Comparison of ENCODE assay signal across 8 cellular contexts in the genomic region with DNA sequence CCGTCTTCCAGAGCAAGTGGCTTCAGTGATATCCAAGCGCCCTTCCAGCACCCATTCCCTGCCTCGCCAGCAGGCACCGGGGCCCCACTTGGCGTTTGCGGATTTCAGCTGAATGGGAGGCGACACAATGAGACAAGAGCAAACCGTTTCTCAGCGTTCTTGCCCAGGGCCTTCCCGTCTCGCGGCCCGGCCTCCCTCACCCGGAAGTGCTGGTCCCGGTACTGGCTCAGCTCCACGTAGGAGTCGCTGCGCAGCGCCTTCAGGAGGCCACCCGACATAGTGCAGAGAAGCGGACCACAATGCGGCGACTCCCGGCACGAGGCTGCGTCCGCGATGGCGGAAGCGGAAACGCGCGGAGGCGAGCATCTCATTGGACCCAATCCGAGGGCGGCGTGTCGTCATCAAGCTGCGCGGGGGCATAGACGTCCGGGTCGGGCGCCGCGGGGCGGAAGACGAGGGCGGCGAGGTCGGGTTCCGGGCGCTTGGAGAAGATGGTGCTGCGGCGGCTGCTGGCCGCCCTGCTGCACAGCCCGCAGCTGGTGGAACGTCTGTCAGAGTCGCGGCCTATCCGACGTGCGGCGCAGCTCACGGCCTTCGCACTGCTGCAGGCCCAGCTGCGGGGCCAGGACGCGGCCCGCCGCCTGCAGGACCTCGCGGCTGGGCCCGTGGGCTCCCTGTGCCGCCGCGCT. TPM values are rescaled to one million over a fixed set of nuclear protein-coding genes. Genes with fewer than 3 reads are reported as not detected.
DNase-seq lines count a peak whose midpoint lies in the region; ATAC-seq and TF ChIP-seq lines count a peak whose summit lies in the region.

A gene (minus strand): TSS at position 303 of the 689 bp plus-strand sequence. CDS start 25 bp downstream, at position 278.

- under 1% methylated on average over 77 of the region's 77 CpGs for WGBS in thymus

- peaks cover 7% of the 10 kb centered on the region for H3K36me3 Mint-ChIP-seq in activated naive CD8-positive, alpha-beta T cell
- H3K36me3 Mint-ChIP-seq in glutamatergic neuron (ENCODE audit: unreplicated experiment) = no peaks in the 10 kb centered on the region
- H3K36me3 Mint-ChIP-seq in osteocyte (ENCODE audit: unreplicated experiment) = peaks cover 21% of the 10 kb centered on the region

- no peaks in the 10 kb centered on the region for H3K9me3 Mint-ChIP-seq in activated naive CD8-positive, alpha-beta T cell (ENCODE audit: low read depth)
- H3K9me3 Mint-ChIP-seq in glutamatergic neuron (ENCODE audit: unreplicated experiment) (peaks cover 25% of the 10 kb centered on the region), osteocyte (ENCODE audit: unreplicated experiment) (no peaks in the 10 kb centered on the region)

- ATAC-seq in HG02623 (IDR thresholded peaks at IDR 0.05; ENCODE audit: unreplicated experiment) = peak; percentile 86

- peak within 1 kb of the TSS; percentile 97 for H3K27ac ChIP-seq in thymus (ENCODE audit: low read depth)

- H3K36me3 ChIP-seq in thymus (ENCODE audit: control insufficient read depth, insufficient read depth) = peaks cover 14% of the 10 kb centered on the region

- no peaks in the 10 kb centered on the region for H3K27me3 Mint-ChIP-seq in activated naive CD8-positive, alpha-beta T cell
- peaks cover 28% of the 10 kb centered on the region for H3K27me3 Mint-ChIP-seq in glutamatergic neuron (ENCODE audit: unreplicated experiment)
- H3K27me3 Mint-ChIP-seq in osteocyte (ENCODE audit: unreplicated experiment) = no peaks in the 10 kb centered on the region

- peak within 1 kb of the TSS; percentile 96 for H3K27ac Mint-ChIP-seq in activated naive CD8-positive, alpha-beta T cell
- H3K27ac Mint-ChIP-seq in glutamatergic neuron (ENCODE audit: unreplicated experiment) (peak within 1 kb of the TSS; percentile 99), osteocyte (ENCODE audit: unreplicated experiment) (peak within 1 kb of the TSS; percentile 96)

- TF ChIP-seq CTCF in GM12864 (IDR thresholded peaks at IDR 0.05; ENCODE audit: low read depth, low read length, missing control alignments) (peak; percentile 80), glutamatergic neuron (IDR thresholded peaks at IDR 0.05; ENCODE audit: partially characterized antibody, unreplicated experiment) (peak; percentile 49), osteocyte (IDR thresholded peaks at IDR 0.05) (peak; percentile 71)

- H3K4me1 Mint-ChIP-seq in activated naive CD8-positive, alpha-beta T cell (ENCODE audit: low read depth) = peaks cover 51% of the 10 kb centered on the region
- H3K4me1 Mint-ChIP-seq in glutamatergic neuron (ENCODE audit: low read depth, unreplicated experiment) (peaks cover 17% of the 10 kb centered on the region), osteocyte (ENCODE audit: unreplicated experiment) (peaks cover 41% of the 10 kb centered on the region)

- peak; percentile 96 for DNase-seq in GM12864 (ENCODE audit: low read depth)
- peak; percentile 97 for DNase-seq in NCI-H1092 treated with DMSO at 0.1 percent for 48 hours (lab: John Stamatoyannopoulos, UW)
- DNase-seq in SKM-1 (lab: John Stamatoyannopoulos, UW; ENCODE audit: unreplicated experiment) = peak; percentile 93
- DNase-seq in glutamatergic neuron = peak; percentile 100
- DNase-seq in osteocyte (ENCODE audit: extremely low spot score, unreplicated experiment) = peak; percentile 99

- H3K4me3 Mint-ChIP-seq in activated naive CD8-positive, alpha-beta T cell = peak within 1 kb of the TSS; percentile 99
- peak within 1 kb of the TSS; percentile 100 for H3K4me3 Mint-ChIP-seq in glutamatergic neuron (ENCODE audit: unreplicated experiment)
- H3K4me3 Mint-ChIP-seq in osteocyte (ENCODE audit: unreplicated experiment) = peak within 1 kb of the TSS; percentile 92

- H3K4me3 ChIP-seq in GM12864 (ENCODE audit: low read depth, low read length) = peak within 1 kb of the TSS; percentile 94
- peak within 1 kb of the TSS; percentile 97 for H3K4me3 ChIP-seq in thymus (ENCODE audit: low read length)

- H3K9me3 ChIP-seq in thymus (ENCODE audit: control insufficient read depth) = no peaks in the 10 kb centered on the region

- H3K4me1 ChIP-seq in thymus (ENCODE audit: control insufficient read depth, insufficient read depth, low read length) = peaks cover 36% of the 10 kb centered on the region

- H3K27me3 ChIP-seq in thymus (ENCODE audit: control insufficient read depth, insufficient read depth) = no peaks in the 10 kb centered on the region

RNA-seq across cellular contexts. Expression of the gene that starts here (rescaled TPM):
- total RNA-seq in glutamatergic neuron (ENCODE audit: unreplicated experiment) = 118 TPM
- total RNA-seq in osteocyte = 59.5 and 66.1 TPM in 2 replicates
- polyA plus RNA-seq in thymus = 77.5 TPM

Comparison
In these comparisons a context has a peak if more than half of its experiments do, and no peak if none do; other contexts are left out.
1. Peak in every context shown above with its lines: DNase-seq, ATAC-seq, H3K4me3 ChIP-seq and H3K27ac ChIP-seq.